In genomic region chr12:109879332-109880048, GRCh38 we compare ENCODE assay signal across 7 cellular contexts. TPM values are rescaled to one million over a fixed set of nuclear protein-coding genes. Genes with fewer than 3 reads are reported as not detected.
DNase-seq lines count a peak whose midpoint lies in the region; ATAC-seq and TF ChIP-seq lines count a peak whose summit lies in the region.

No MANE protein-coding gene starts in this region.

- H3K9me3 ChIP-seq in GM23248 (ENCODE audit: low read depth): no peaks in the 10 kb centered on the region

- TF ChIP-seq CTCF in fibroblast of the aortic adventitia (IDR thresholded peaks at IDR 0.05; ENCODE audit: insufficient read depth, low read length): no peak

- peaks cover 58 to 60% (median 60%) of the 10 kb centered on the region in 3 donors for H3K4me1 Mint-ChIP-seq in T-cell

- H3K27me3 Mint-ChIP-seq in T-cell: no peaks in the 10 kb centered on the region

- peaks cover 56% of the 10 kb centered on the region for H3K79me2 ChIP-seq in GM23248 (ENCODE audit: insufficient read depth)

- peak overlapping the region; percentile 24 for H3K27ac ChIP-seq in GM23248

- H3K9me2 ChIP-seq in GM23248 (ENCODE audit: insufficient read depth): no peaks in the 10 kb centered on the region

- CTCF ChIA-PET in T-cell (lab: Charles Lee): interaction anchor here in 1 of 2 donors (1.1 to 2.3 kb wide), 2 partner anchors 34 to 74 kb away, joined by 4 to 6 read pairs; no protein-coding TSS in a partner anchor

- H3K4me2 ChIP-seq in GM23248 (ENCODE audit: unreplicated experiment): peak overlapping the region; percentile 98

- POLR2A ChIA-PET in T-cell (lab: Charles Lee): no interaction called here

- DNase-seq in GM23248 (peak; percentile 46), T-cell (peak in 1 of 34 experiments; percentile 8), fibroblast of the aortic adventitia (ENCODE audit: low read depth) (peak; percentile 26), putamen (ENCODE audit: low spot score) (peak; percentile 58), NOMO-1 treated with DMSO at 0.1 percent for 48 hours (lab: John Stamatoyannopoulos, UW; ENCODE audit: unreplicated experiment) (no peak), NK-92 (lab: John Stamatoyannopoulos, UW; ENCODE audit: unreplicated experiment) (no peak)

- H3K27me3 ChIP-seq in GM23248 (replicated peaks; ENCODE audit: insufficient read depth): no peaks in the 10 kb centered on the region

- ATAC-seq in T-cell (replicated peaks in 1 of 4) (no peak), HG03139 (IDR thresholded peaks at IDR 0.05; ENCODE audit: unreplicated experiment) (no peak)

- H3K36me3 Mint-ChIP-seq in T-cell: no peaks in the 10 kb centered on the region

- peak overlapping the region; percentile 81 to 92 for H3K27ac Mint-ChIP-seq in T-cell

- H3K4me3 ChIP-seq in GM23248 (peak overlapping the region; percentile 98), fibroblast of the aortic adventitia (ENCODE audit: low read depth, low read length) (peak overlapping the region; percentile 88)

- H3K36me3 ChIP-seq in GM23248 (ENCODE audit: low read depth): no peaks in the 10 kb centered on the region

- WGBS in GM23248 (ENCODE audit: low coverage in 1 of 2, low lambda C conversion rate in 2 of 2, missing lambda C conversion rate in 2 of 2), 2 experiments: 4 to 7% methylated on average over 14 of the region's 14 CpGs

- H3K9ac ChIP-seq in GM23248: peak overlapping the region; percentile 81

- H4K20me1 ChIP-seq in GM23248 (ENCODE audit: insufficient read depth): no peaks in the 10 kb centered on the region

- peaks cover 25% of the 10 kb centered on the region for H3K4me1 ChIP-seq in GM23248 (ENCODE audit: insufficient read depth)

- peak overlapping the region; percentile 90 to 94 (median 91) for H3K4me3 Mint-ChIP-seq in T-cell

- H3F3A ChIP-seq in GM23248 (ENCODE audit: insufficient read depth): peaks cover 6% of the 10 kb centered on the region; the same call in 1 of the 2 replicates

- in situ Hi-C loops in GM23248 (cut with MboI): no loop called here

- H3K9me3 Mint-ChIP-seq in T-cell: no peaks in the 10 kb centered on the region

- peak overlapping the region; percentile 79 for H2AFZ ChIP-seq in GM23248

RNA-seq across cellular contexts. Expression of gene GLTP, which starts 0.9 kb away (rescaled TPM):
- total RNA-seq in GM23248 (2014; rRNA removed; shearing (Covaris generic)): 62.2 and 96.5 TPM in 2 replicates
- polyA plus RNA-seq in GM23248 (2016; fragmentation: Nextera tagmentation; extraction: Ambion mirVana): 92.8 and 96.0 TPM in 2 replicates
- total RNA-seq in T-cell (10 to 100 TPM; 22.0 to 29.5 (median 23.8) TPM), fibroblast of the aortic adventitia (ENCODE audit: low replicate concordance) (15.8 and 55.1 TPM in 2 replicates)

RNA-seq across cellular contexts. Expression of gene TCHP, which starts 20.6 kb away (rescaled TPM):
- 11.7 and 14.7 TPM in 2 replicates for total RNA-seq in GM23248 (2014; rRNA removed; shearing (Covaris generic))
- 9.7 and 11.5 TPM in 2 replicates for polyA plus RNA-seq in GM23248 (2016; fragmentation: Nextera tagmentation; extraction: Ambion mirVana)
- total RNA-seq in T-cell (10 to 100 TPM; 25.9 to 41.5 (median 37.3) TPM), fibroblast of the aortic adventitia (ENCODE audit: low replicate concordance) (8.4 and 11.5 TPM in 2 replicates)

RNA-seq across cellular contexts. Expression of gene TRPV4, which starts 46.3 kb away (rescaled TPM):
- 0.65 and 1.6 TPM in 2 replicates for total RNA-seq in GM23248 (2014; rRNA removed; shearing (Covaris generic))
- polyA plus RNA-seq in GM23248 (2016; fragmentation: Nextera tagmentation; extraction: Ambion mirVana): 2.6 and 2.9 TPM in 2 replicates
- total RNA-seq in T-cell (not detected), fibroblast of the aortic adventitia (ENCODE audit: low replicate concordance) (0.25 and 2.1 TPM in 2 replicates)

Comparison
In these comparisons a context has a peak if more than half of its experiments do, and no peak if none do; other contexts are left out.
1. DNase-seq: peak in GM23248 (single experiment), fibroblast of the aortic adventitia (single experiment) and putamen (single experiment); none in NOMO-1 treated with DMSO at 0.1 percent for 48 hours (single experiment) and NK-92 (single experiment).